ENCODE assay signal across 8 cellular contexts in the genomic region with DNA sequence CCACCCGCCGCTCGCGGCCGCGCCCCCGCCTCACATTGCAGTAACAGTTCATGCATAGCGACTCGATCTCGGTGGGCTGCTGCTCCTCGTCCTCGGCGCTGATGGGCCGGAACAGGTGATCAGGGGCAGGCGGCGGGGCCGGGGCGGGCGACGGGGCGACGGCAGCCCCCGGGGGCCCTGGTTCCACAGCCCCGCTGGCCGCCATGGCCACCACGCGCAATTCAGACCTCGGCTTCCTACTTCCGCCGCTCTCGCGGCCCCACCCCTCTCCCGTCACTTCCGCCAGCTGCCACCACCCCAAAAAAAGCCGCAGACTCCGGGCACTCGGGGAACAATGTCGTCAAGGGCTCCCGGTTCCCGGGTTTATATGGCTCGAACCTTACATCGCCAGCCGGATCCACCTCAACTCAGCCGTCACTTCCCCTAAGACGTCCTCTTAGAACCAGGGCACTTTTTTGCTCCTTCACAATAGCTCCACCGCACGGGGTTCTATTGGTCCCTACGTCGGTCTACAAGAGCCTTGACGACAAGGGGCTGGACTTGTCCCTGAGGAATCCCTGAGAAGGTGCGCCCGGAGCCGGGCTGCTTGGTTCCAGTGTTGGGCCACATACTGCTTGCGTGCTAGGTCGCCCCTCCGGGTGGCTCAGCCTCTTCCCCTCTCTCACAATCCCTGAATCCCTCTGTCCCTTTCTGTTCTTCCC. TPM values are rescaled to one million over a fixed set of nuclear protein-coding genes. Genes with fewer than 3 reads are reported as not detected.
DNase-seq lines count a peak whose midpoint lies in the region; ATAC-seq and TF ChIP-seq lines count a peak whose summit lies in the region.

TSS of gene ZPR1 (minus strand) at position 238 of the 701 bp plus-strand sequence. CDS start at position 205, 33 bp downstream.

- intact Hi-C loops in left ventricle myocardium inferior (cut with micrococcal nuclease) (loop anchor here (5.0 kb wide), 1 partner anchor 319 kb away; no protein-coding TSS in a partner anchor), upper lobe of right lung (cut with DNase I) (loop anchor here (10.0 kb wide), 1 partner anchor 317 kb away; no protein-coding TSS in a partner anchor)

- H3K27ac ChIP-seq in left ventricle myocardium inferior (replicated peaks): peak within 1 kb of the TSS; percentile 89
- peak within 1 kb of the TSS; percentile 93 for H3K27ac ChIP-seq in upper lobe of right lung

- H3K27me3 Mint-ChIP-seq in T-helper 17 cell (no peaks in the 10 kb centered on the region), progenitor cell of endocrine pancreas (peaks cover 10% of the 10 kb centered on the region)

- ATAC-seq in HG02571 (IDR thresholded peaks at IDR 0.05; ENCODE audit: unreplicated experiment): peak; percentile 84
- ATAC-seq in T-helper 17 cell: peak; percentile 90
- peak; percentile 90 for ATAC-seq in upper lobe of right lung

- H3K27me3 ChIP-seq in left ventricle myocardium inferior (ENCODE audit: low read depth) (no peaks in the 10 kb centered on the region), upper lobe of right lung (no peaks in the 10 kb centered on the region)

- H3K27ac Mint-ChIP-seq in T-helper 17 cell: peak within 1 kb of the TSS; percentile 97
- H3K27ac Mint-ChIP-seq in progenitor cell of endocrine pancreas: peak within 1 kb of the TSS; percentile 99

- H3K4me3 Mint-ChIP-seq in T-helper 17 cell (peak within 1 kb of the TSS; percentile 97), progenitor cell of endocrine pancreas (ENCODE audit: low read depth) (peak within 1 kb of the TSS; percentile 98)

- H3K4me1 Mint-ChIP-seq in T-helper 17 cell (peaks cover 31% of the 10 kb centered on the region), progenitor cell of endocrine pancreas (ENCODE audit: low read depth) (peaks cover 19% of the 10 kb centered on the region)

- CTCF ChIA-PET in GM10248 (lab: Yijun Ruan, JAX): interaction anchor here (0.9 to 10.2 kb wide), 10 partner anchors 7 to 372 kb away, joined by 3 to 100 read pairs (median 4); partner anchors contain the start of genes APOA1, BUD13 and SIK3

- no peaks in the 10 kb centered on the region for H3K9me3 Mint-ChIP-seq in progenitor cell of endocrine pancreas (ENCODE audit: low read depth)

- H3K4me3 ChIP-seq in left ventricle myocardium inferior: peak within 1 kb of the TSS; percentile 85
- H3K4me3 ChIP-seq in upper lobe of right lung: peak within 1 kb of the TSS; percentile 89

- H3K36me3 ChIP-seq in left ventricle myocardium inferior: peaks cover 38% of the 10 kb centered on the region
- peaks cover 35% of the 10 kb centered on the region for H3K36me3 ChIP-seq in upper lobe of right lung

- no peaks in the 10 kb centered on the region for H3K9me3 ChIP-seq in T-helper 17 cell (ENCODE audit: control insufficient read depth, low read length, poor library complexity, severe bottlenecking)
- H3K9me3 ChIP-seq in left ventricle myocardium inferior (replicated peaks): no peaks in the 10 kb centered on the region
- no peaks in the 10 kb centered on the region for H3K9me3 ChIP-seq in upper lobe of right lung

- peaks cover 33% of the 10 kb centered on the region for H3K4me1 ChIP-seq in left ventricle myocardium inferior
- peaks cover 21% of the 10 kb centered on the region for H3K4me1 ChIP-seq in upper lobe of right lung

- POLR2A ChIA-PET in GM10248 (lab: Yijun Ruan, JAX): interaction anchor here (1.0 kb wide), 1 partner anchor 47 kb away, joined by 4 read pairs; no protein-coding TSS in a partner anchor

- TF ChIP-seq CTCF in GM10248 (IDR thresholded peaks at IDR 0.05; ENCODE audit: control extremely low read depth, extremely low read depth, low read depth, missing control alignments) (no peak), left ventricle myocardium inferior (IDR thresholded peaks at IDR 0.05; ENCODE audit: borderline replicate concordance) (peak; percentile 17), progenitor cell of endocrine pancreas (IDR thresholded peaks at IDR 0.05; ENCODE audit: unreplicated experiment) (no peak), upper lobe of right lung (IDR thresholded peaks at IDR 0.05) (no peak)

- DNase-seq in GM10248 (ENCODE audit: extremely low spot score): peak; percentile 94
- DNase-seq in NCI-H1092 treated with DMSO at 0.1 percent for 48 hours (lab: John Stamatoyannopoulos, UW): peak; percentile 82
- peak; percentile 75 to 79 (median 79) for DNase-seq in T-helper 17 cell
- DNase-seq in amniotic epithelial cell (ENCODE audit: low read depth): peak; percentile 33
- peak; percentile 88 for DNase-seq in left ventricle myocardium inferior
- peak; percentile 44 for DNase-seq in progenitor cell of endocrine pancreas (ENCODE audit: low spot score, unreplicated experiment)
- peak; percentile 95 for DNase-seq in upper lobe of right lung

- H3K36me3 Mint-ChIP-seq in T-helper 17 cell (ENCODE audit: low read depth) (peaks cover 8% of the 10 kb centered on the region), progenitor cell of endocrine pancreas (ENCODE audit: insufficient read depth) (peaks cover 17% of the 10 kb centered on the region)

RNA-seq across cellular contexts. Expression of gene ZPR1, which starts in this region (rescaled TPM):
- 100 to 1,000 TPM in 1 of 2 donors, 10 to 100 TPM in 1; 87.1 to 107 TPM for total RNA-seq in T-helper 17 cell
- 26.4 TPM for total RNA-seq in left ventricle myocardium inferior
- 48.6 TPM in 2 replicates for total RNA-seq in progenitor cell of endocrine pancreas
- 43.1 TPM for total RNA-seq in upper lobe of right lung

Comparison
In these comparisons a context has a peak if more than half of its experiments do, and no peak if none do; other contexts are left out.
1. Peak in every context shown above with its lines: DNase-seq, ATAC-seq, H3K4me3 ChIP-seq and H3K27ac ChIP-seq.
2. DNase-seq: peak in every context shown above with its lines; median percentile 95 in upper lobe of right lung; 94 in GM10248; 88 in left ventricle myocardium inferior; 82 in NCI-H1092 treated with DMSO at 0.1 percent for 48 hours; 79 in T-helper 17 cell; 44 in progenitor cell of endocrine pancreas; 33 in amniotic epithelial cell.